In the genomic region with DNA sequence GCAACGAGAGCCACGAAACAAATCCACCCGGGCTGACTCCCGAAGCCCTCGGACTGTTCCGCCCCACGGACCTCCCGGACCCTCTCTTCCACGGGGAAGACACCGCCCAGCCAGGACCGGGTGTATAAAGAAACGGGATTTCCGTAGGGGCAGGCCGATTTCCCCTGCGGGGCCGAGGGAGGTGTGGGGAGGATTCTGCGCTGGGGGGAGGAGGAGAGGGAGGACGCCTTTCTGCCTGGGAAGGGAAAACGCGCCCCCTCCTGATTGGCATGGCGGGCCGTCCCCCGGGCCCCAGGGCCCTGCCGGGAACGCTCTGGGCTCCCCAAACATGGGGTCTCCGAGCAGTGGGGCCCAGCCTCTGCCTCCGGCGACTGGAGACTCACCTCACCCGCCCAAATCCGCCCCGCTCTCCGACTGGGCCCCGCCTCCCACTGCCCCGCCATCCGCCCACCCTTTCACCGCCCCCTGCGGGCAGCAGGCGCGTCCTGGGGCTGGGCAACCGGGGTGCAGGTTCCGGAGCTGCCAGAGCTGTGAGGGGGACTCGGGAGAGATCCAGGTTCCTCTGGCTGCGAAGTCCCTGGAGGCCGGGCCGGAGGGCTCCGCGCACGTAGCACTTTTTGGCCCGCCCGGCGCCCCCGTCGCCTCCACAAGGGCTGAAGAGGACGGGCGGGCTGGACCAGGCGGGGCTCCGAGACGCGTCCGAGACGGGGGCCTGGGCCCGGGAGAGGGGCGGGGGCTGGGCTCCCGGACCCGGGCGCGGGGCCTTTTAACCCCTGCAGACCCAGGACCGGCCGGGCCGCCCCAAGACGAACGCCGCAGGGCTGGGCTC, we compare ENCODE assay signal across 8 cellular contexts. TPM values are rescaled to one million over a fixed set of nuclear protein-coding genes. Genes with fewer than 3 reads are reported as not detected.
DNase-seq lines count a peak whose midpoint lies in the region; ATAC-seq and TF ChIP-seq lines count a peak whose summit lies in the region.

No MANE protein-coding gene starts in this region.

- H3K27ac ChIP-seq in ACC112 (ENCODE audit: low read depth, low read length): peak overlapping the region; percentile 83
- peak overlapping the region; percentile 93 to 99 (median 96) for H3K27ac ChIP-seq in Peyer's patch
- peak overlapping the region; percentile 97 for H3K27ac ChIP-seq in left ventricle myocardium inferior (replicated peaks)

- DNase-seq in Peyer's patch (peak in 2 of 3 donors; percentile 67 to 84), left ventricle myocardium inferior (peak; percentile 70), retina (peak; percentile 87)

- H3K4me1 Mint-ChIP-seq in activated naive CD4-positive, alpha-beta T cell treated with anti-CD3 and anti-CD28 coated beads, Interleukin-2, amount 50 U/mL, for 24 hours: peaks cover 5% of the 10 kb centered on the region

- no peaks in the 10 kb centered on the region for H3K27me3 Mint-ChIP-seq in activated naive CD4-positive, alpha-beta T cell treated with anti-CD3 and anti-CD28 coated beads, Interleukin-2, amount 50 U/mL, for 24 hours

- H3K36me3 ChIP-seq in ACC112 (ENCODE audit: insufficient read depth, low read length) (peaks cover 19% of the 10 kb centered on the region), Peyer's patch (peaks cover 0 to 16% (median 0%) of the 10 kb centered on the region in 3 donors), left ventricle myocardium inferior (peaks cover 15% of the 10 kb centered on the region)

- peaks cover 4% of the 10 kb centered on the region for H3K4me1 ChIP-seq in ACC112 (ENCODE audit: control insufficient read depth, insufficient read depth, low read length, unreplicated experiment)
- peaks cover 0 to 27% (median 11%) of the 10 kb centered on the region in 4 donors for H3K4me1 ChIP-seq in Peyer's patch
- H3K4me1 ChIP-seq in left ventricle myocardium inferior: peaks cover 46% of the 10 kb centered on the region

- H3K36me3 Mint-ChIP-seq in activated naive CD4-positive, alpha-beta T cell treated with anti-CD3 and anti-CD28 coated beads, Interleukin-2, amount 50 U/mL, for 24 hours: peaks cover 9% of the 10 kb centered on the region

- H3K79me2 ChIP-seq in ACC112 (ENCODE audit: control insufficient read depth, insufficient read depth, low read length, unreplicated experiment): peaks cover 17% of the 10 kb centered on the region

- no peaks in the 10 kb centered on the region for H3K27me3 ChIP-seq in ACC112 (ENCODE audit: insufficient read depth, low read length)
- H3K27me3 ChIP-seq in Peyer's patch: no peaks in the 10 kb centered on the region
- no peaks in the 10 kb centered on the region for H3K27me3 ChIP-seq in left ventricle myocardium inferior (ENCODE audit: low read depth)

- H3K4me3 Mint-ChIP-seq in activated naive CD4-positive, alpha-beta T cell treated with anti-CD3 and anti-CD28 coated beads, Interleukin-2, amount 50 U/mL, for 24 hours: peak overlapping the region; percentile 64

- H3K9me3 Mint-ChIP-seq in activated naive CD4-positive, alpha-beta T cell treated with anti-CD3 and anti-CD28 coated beads, Interleukin-2, amount 50 U/mL, for 24 hours: no peaks in the 10 kb centered on the region

- H3K4me3 ChIP-seq in ACC112 (ENCODE audit: low read depth, low read length) (peak overlapping the region; percentile 98), Peyer's patch (peak overlapping the region; percentile 76 to 99 (median 98)), left ventricle myocardium inferior (peak overlapping the region; percentile 91)

- H3K9me3 ChIP-seq in Peyer's patch: no peaks in the 10 kb centered on the region
- H3K9me3 ChIP-seq in left ventricle myocardium inferior (replicated peaks): no peaks in the 10 kb centered on the region

- no peak for TF ChIP-seq POLR2A in Peyer's patch (IDR thresholded peaks at IDR 0.05)

- peak overlapping the region; percentile 99 for H2AFZ ChIP-seq in ACC112 (ENCODE audit: low read length, unreplicated experiment)

- no peak overlapping the region for H3K27ac Mint-ChIP-seq in activated naive CD4-positive, alpha-beta T cell treated with anti-CD3 and anti-CD28 coated beads, Interleukin-2, amount 50 U/mL, for 24 hours

- TF ChIP-seq CTCF in Peyer's patch (IDR thresholded peaks at IDR 0.05): peak in 3 of 6 experiments; percentile 9 to 26 (median 17)
- peak; percentile 57 for TF ChIP-seq CTCF in left ventricle myocardium inferior (IDR thresholded peaks at IDR 0.05; ENCODE audit: borderline replicate concordance)

- ATAC-seq in GM18858 (IDR thresholded peaks at IDR 0.05; ENCODE audit: unreplicated experiment) (peak; percentile 32), HG03095 (IDR thresholded peaks at IDR 0.05; ENCODE audit: unreplicated experiment) (peak; percentile 34), GM18519 (IDR thresholded peaks at IDR 0.05; ENCODE audit: low FRiP score, unreplicated experiment) (no peak)

- intact Hi-C loops in left ventricle myocardium inferior (cut with micrococcal nuclease): no loop called here

RNA-seq across cellular contexts. Expression of a gene that starts 0.6 kb away (rescaled TPM):
- 100 to 1,000 TPM in 3 of 4 donors, 10 to 100 TPM in 1; 94.1 to 435 (median 193) TPM for total RNA-seq in Peyer's patch
- total RNA-seq in left ventricle myocardium inferior: 371 TPM

RNA-seq across cellular contexts. Expression of a gene that starts 17.2 kb away (rescaled TPM):
- total RNA-seq in Peyer's patch (100 to 1,000 TPM in 1 of 4 donors, 10 to 100 TPM in 2, 1 to 10 TPM in 1; 8.3 to 109 (median 84.5) TPM), left ventricle myocardium inferior (not detected)

RNA-seq across cellular contexts. Expression of a gene that starts 21.1 kb away (rescaled TPM):
- total RNA-seq in Peyer's patch (1 to 10 TPM in 3 of 4 donors, under 1 TPM in 1; 0.67 to 3.3 (median 2.1) TPM), left ventricle myocardium inferior (1,286 TPM)

RNA-seq across cellular contexts. Expression of a gene that starts 27.6 kb away (rescaled TPM):
- total RNA-seq in Peyer's patch: not detected
- not detected for total RNA-seq in left ventricle myocardium inferior

RNA-seq across cellular contexts. Expression of a gene that starts 34.0 kb away (rescaled TPM):
- under 1 TPM in 1 of 4 donors, not detected in 3; 0.67 TPM for total RNA-seq in Peyer's patch
- 0.14 TPM for total RNA-seq in left ventricle myocardium inferior

Comparison
In these comparisons a context has a peak if more than half of its experiments do, and no peak if none do; other contexts are left out.
1. RNA of a gene that starts 21.1 kb away (total RNA-seq): 1,286 TPM in left ventricle myocardium inferior (single experiment); 0.67 to 3.3 TPM in Peyer's patch; every median in the first group is over 100 times any median in the second.
2. Peak in every context shown above with its lines, with median percentiles within 50 percentile points of each other: H3K27ac ChIP-seq, H3K4me3 ChIP-seq and DNase-seq.